In genomic region chr19:1125601-1126533, GRCh38 we compare ENCODE assay signal across 20 cellular contexts. TPM values are rescaled to one million over a fixed set of nuclear protein-coding genes. Genes with fewer than 3 reads are reported as not detected.
DNase-seq lines count a peak whose midpoint lies in the region; ATAC-seq and TF ChIP-seq lines count a peak whose summit lies in the region.
"Had no signal": no experiment of that assay in that cellular context is flagged by ENCODE, and none has a peak within 500 bp of the region (broad histone marks: within the 10 kb centered on the region; RNA-seq: fewer than 3 reads in every experiment).

No MANE protein-coding gene starts in this region.

- H3K4me1 Mint-ChIP-seq in activated CD4-positive, alpha-beta memory T cell treated with anti-CD3 and anti-CD28 coated beads for 36 hours (ENCODE audit: low read depth): peaks cover 27% of the 10 kb centered on the region
- H3K4me1 Mint-ChIP-seq in activated CD4-positive, alpha-beta memory T cell treated with anti-CD3 and anti-CD28 coated beads, Interleukin-2, amount 10 ng/mL, durations not matched to agents 7 days and 5 days: peaks cover 35% of the 10 kb centered on the region
- peaks cover 11 to 22% of the 10 kb centered on the region in 2 donors for H3K4me1 Mint-ChIP-seq in stimulated activated naive B cell treated with anti-CD40 and anti-IgM and Interleukin-4, amounts not matched to agents 10 μg/mL and 1 μg/mL and 100 μg/mL, for 72 hours

- TF ChIP-seq CTCF in fibroblast of lung (conservative IDR thresholded peaks at IDR 0.05 in 1 of 2, IDR thresholded peaks at IDR 0.05 in 1 of 2; ENCODE audit: low read depth in 1 of 2, low read length in 2 of 2) (no peak), prostate gland (IDR thresholded peaks at IDR 0.05) (no peak), transverse colon (IDR thresholded peaks at IDR 0.05) (no peak), coronary artery (IDR thresholded peaks at IDR 0.05) (no peak)

- in situ Hi-C loops in transverse colon (cut with MboI; ENCODE audit: low pct_ligation_motif_present in 1 of 4, low pct_unique_long_range_greater_than_20kb in 1 of 4, low sequenced_read_pairs in 3 of 4): no loop called here

- H3K9me3 ChIP-seq in fibroblast of lung (ENCODE audit: control insufficient read depth, insufficient read depth, low read depth, low read length) (no peaks in the 10 kb centered on the region), prostate gland (no peaks in the 10 kb centered on the region), transverse colon (no peaks in the 10 kb centered on the region)
- H3K9me3 ChIP-seq: right lobe of liver had no signal

- H3K79me2 ChIP-seq in fibroblast of lung (ENCODE audit: control insufficient read depth, insufficient read depth, low read length): peaks cover 61% of the 10 kb centered on the region

- H3K4me1 ChIP-seq in fibroblast of lung (ENCODE audit: control insufficient read depth, extremely low read depth, insufficient read depth, low read length): no peaks in the 10 kb centered on the region
- peaks cover 10% of the 10 kb centered on the region for H3K4me1 ChIP-seq in prostate gland (replicated peaks)
- H3K4me1 ChIP-seq in transverse colon: peaks cover 9 to 35% (median 15%) of the 10 kb centered on the region in 4 donors
- H3K4me1 ChIP-seq: right lobe of liver had no signal

- H2AFZ ChIP-seq in fibroblast of lung (ENCODE audit: low read length): no peak overlapping the region

- H3K4me3 Mint-ChIP-seq in activated CD4-positive, alpha-beta memory T cell treated with anti-CD3 and anti-CD28 coated beads for 36 hours: no peak overlapping the region
- no peak overlapping the region for H3K4me3 Mint-ChIP-seq in activated CD4-positive, alpha-beta memory T cell treated with anti-CD3 and anti-CD28 coated beads, Interleukin-2, amount 10 ng/mL, durations not matched to agents 7 days and 5 days
- H3K4me3 Mint-ChIP-seq in stimulated activated naive B cell treated with anti-CD40 and anti-IgM and Interleukin-4, amounts not matched to agents 10 μg/mL and 1 μg/mL and 100 μg/mL, for 72 hours: no peak overlapping the region
- H3K4me3 Mint-ChIP-seq: activated B cell treated with CpG ODN at 0.5 μM for 24 hours, H9 had no signal

- no peak for DNase-seq in activated CD4-positive, alpha-beta memory T cell treated with anti-CD3 and anti-CD28 coated beads for 36 hours
- no peak for DNase-seq in activated CD4-positive, alpha-beta memory T cell treated with anti-CD3 and anti-CD28 coated beads, Interleukin-2, amount 10 ng/mL, durations not matched to agents 7 days and 5 days
- DNase-seq in T1000 (lab: John Stamatoyannopoulos, UW) (peak; percentile 55), fibroblast of lung (ENCODE audit: low read depth in 2 of 2) (peak; percentile 54 to 81), prostate gland (ENCODE audit: low spot score) (no peak), transverse colon (no peak), coronary artery (ENCODE audit: low spot score) (no peak)
- DNase-seq in stimulated activated naive B cell treated with anti-CD40 and anti-IgM and Interleukin-4, amounts not matched to agents 10 μg/mL and 1 μg/mL and 100 μg/mL, for 72 hours: no peak
- DNase-seq: ACHN; activated B cell treated with CpG ODN at 0.5 μM for 24 hours; activated effector memory CD4-positive, alpha-beta T cell treated with anti-CD3 and anti-CD28 coated beads, Interleukin-2, amount 50 U/mL, for 16 hours; cortex of kidney; DMS153; foreskin melanocyte; H9; NCI-H1417 treated with DMSO at 0.1 percent for 48 hours; NCI-H526; right lobe of liver; Right ventricle myocardium superior; trophoblast cell had no signal

- no peaks in the 10 kb centered on the region for H4K20me1 ChIP-seq in fibroblast of lung (ENCODE audit: control insufficient read depth, extremely low read depth, insufficient read depth, low read length)

- POLR2A ChIA-PET in activated CD4-positive, alpha-beta memory T cell treated with anti-CD3 and anti-CD28 coated beads for 36 hours (lab: Charles Lee): interaction anchor here (0.7 to 1.0 kb wide), 2 partner anchors 21 to 39 kb away, joined by 3 read pairs; partner anchors contain the start of gene GPX4
- POLR2A ChIA-PET in activated CD4-positive, alpha-beta memory T cell treated with anti-CD3 and anti-CD28 coated beads, Interleukin-2, amount 10 ng/mL, durations not matched to agents 7 days and 5 days (lab: Charles Lee): no interaction called here

- ATAC-seq in stimulated activated naive B cell treated with anti-CD40 and anti-IgM and Interleukin-4, amounts not matched to agents 10 μg/mL and 1 μg/mL and 100 μg/mL, for 72 hours (replicated peaks): no peak
- ATAC-seq: right lobe of liver had no signal

- H3K27me3 Mint-ChIP-seq in activated CD4-positive, alpha-beta memory T cell treated with anti-CD3 and anti-CD28 coated beads for 36 hours: no peaks in the 10 kb centered on the region
- no peaks in the 10 kb centered on the region for H3K27me3 Mint-ChIP-seq in activated CD4-positive, alpha-beta memory T cell treated with anti-CD3 and anti-CD28 coated beads, Interleukin-2, amount 10 ng/mL, durations not matched to agents 7 days and 5 days
- no peaks in the 10 kb centered on the region for H3K27me3 Mint-ChIP-seq in stimulated activated naive B cell treated with anti-CD40 and anti-IgM and Interleukin-4, amounts not matched to agents 10 μg/mL and 1 μg/mL and 100 μg/mL, for 72 hours
- H3K27me3 Mint-ChIP-seq: activated B cell treated with CpG ODN at 0.5 μM for 24 hours had no signal

- WGBS in prostate gland: 90% methylated on average over 35 of the region's 35 CpGs
- 88 to 95% methylated on average over 22 to 35 of the region's 35 CpGs for WGBS in transverse colon (ENCODE audit: low coverage in 1 of 2), 2 donors

- H3K36me3 ChIP-seq in fibroblast of lung (ENCODE audit: control insufficient read depth, insufficient read depth, low read length) (peaks cover 56% of the 10 kb centered on the region), prostate gland (peaks cover 12 to 14% of the 10 kb centered on the region in 2 donors), transverse colon (peaks cover 0 to 40% (median 11%) of the 10 kb centered on the region in 4 donors)

- peak overlapping the region; percentile 23 for H3K27ac ChIP-seq in fibroblast of lung (ENCODE audit: insufficient read depth, low read length)
- no peak overlapping the region for H3K27ac ChIP-seq in prostate gland
- H3K27ac ChIP-seq in transverse colon: no peak overlapping the region
- H3K27ac ChIP-seq in coronary artery: peak overlapping the region in 1 of 2 donors; percentile 5
- H3K27ac ChIP-seq: right lobe of liver had no signal

- no peak overlapping the region for H3K4me2 ChIP-seq in fibroblast of lung (ENCODE audit: extremely low read depth, insufficient read depth, low read length)

- TF ChIP-seq POLR2A in prostate gland (IDR thresholded peaks at IDR 0.05): no peak
- TF ChIP-seq POLR2A in transverse colon (IDR thresholded peaks at IDR 0.05): no peak

- CTCF ChIA-PET in activated CD4-positive, alpha-beta memory T cell treated with anti-CD3 and anti-CD28 coated beads for 36 hours (lab: Charles Lee): interaction anchor here (0.7 kb wide), 1 partner anchor 12 kb away, joined by 3 read pairs; no protein-coding TSS in a partner anchor
- CTCF ChIA-PET in activated CD4-positive, alpha-beta memory T cell treated with anti-CD3 and anti-CD28 coated beads, Interleukin-2, amount 10 ng/mL, durations not matched to agents 7 days and 5 days (lab: Charles Lee): no interaction called here

- H3K27ac Mint-ChIP-seq in activated CD4-positive, alpha-beta memory T cell treated with anti-CD3 and anti-CD28 coated beads for 36 hours: peak overlapping the region; percentile 45
- H3K27ac Mint-ChIP-seq in activated CD4-positive, alpha-beta memory T cell treated with anti-CD3 and anti-CD28 coated beads, Interleukin-2, amount 10 ng/mL, durations not matched to agents 7 days and 5 days: no peak overlapping the region
- peak overlapping the region; percentile 67 for H3K27ac Mint-ChIP-seq in stimulated activated naive B cell treated with anti-CD40 and anti-IgM and Interleukin-4, amounts not matched to agents 10 μg/mL and 1 μg/mL and 100 μg/mL, for 72 hours
- H3K27ac Mint-ChIP-seq: activated B cell treated with CpG ODN at 0.5 μM for 24 hours had no signal

- peaks cover 35% of the 10 kb centered on the region for H3K36me3 Mint-ChIP-seq in activated CD4-positive, alpha-beta memory T cell treated with anti-CD3 and anti-CD28 coated beads for 36 hours
- peaks cover 42% of the 10 kb centered on the region for H3K36me3 Mint-ChIP-seq in activated CD4-positive, alpha-beta memory T cell treated with anti-CD3 and anti-CD28 coated beads, Interleukin-2, amount 10 ng/mL, durations not matched to agents 7 days and 5 days (ENCODE audit: low read depth)
- H3K36me3 Mint-ChIP-seq in stimulated activated naive B cell treated with anti-CD40 and anti-IgM and Interleukin-4, amounts not matched to agents 10 μg/mL and 1 μg/mL and 100 μg/mL, for 72 hours: peaks cover 29 to 46% of the 10 kb centered on the region in 2 donors

- no peak overlapping the region for H3K9ac ChIP-seq in fibroblast of lung (ENCODE audit: insufficient read depth, low read length)

- H3K4me3 ChIP-seq in fibroblast of lung (replicated peaks in 1 of 4; ENCODE audit: control extremely low read depth in 1 of 4, insufficient read depth in 1 of 4, low read depth in 3 of 4, low read length in 4 of 4): no peak overlapping the region
- no peak overlapping the region for H3K4me3 ChIP-seq in prostate gland
- no peak overlapping the region for H3K4me3 ChIP-seq in transverse colon
- H3K4me3 ChIP-seq in coronary artery: no peak overlapping the region
- H3K4me3 ChIP-seq: right lobe of liver had no signal

- H3K9me3 Mint-ChIP-seq in activated CD4-positive, alpha-beta memory T cell treated with anti-CD3 and anti-CD28 coated beads for 36 hours: no peaks in the 10 kb centered on the region
- no peaks in the 10 kb centered on the region for H3K9me3 Mint-ChIP-seq in activated CD4-positive, alpha-beta memory T cell treated with anti-CD3 and anti-CD28 coated beads, Interleukin-2, amount 10 ng/mL, durations not matched to agents 7 days and 5 days
- no peaks in the 10 kb centered on the region for H3K9me3 Mint-ChIP-seq in stimulated activated naive B cell treated with anti-CD40 and anti-IgM and Interleukin-4, amounts not matched to agents 10 μg/mL and 1 μg/mL and 100 μg/mL, for 72 hours
- H3K9me3 Mint-ChIP-seq: activated B cell treated with CpG ODN at 0.5 μM for 24 hours, H9 had no signal

- H3K27me3 ChIP-seq in fibroblast of lung (ENCODE audit: control insufficient read depth, insufficient read depth, low read length): no peaks in the 10 kb centered on the region
- no peaks in the 10 kb centered on the region for H3K27me3 ChIP-seq in prostate gland (replicated peaks; ENCODE audit: insufficient read depth)
- no peaks in the 10 kb centered on the region for H3K27me3 ChIP-seq in transverse colon
- H3K27me3 ChIP-seq: right lobe of liver had no signal

- intact Hi-C loops in activated CD4-positive, alpha-beta memory T cell treated with anti-CD3 and anti-CD28 coated beads for 36 hours (cut with micrococcal nuclease): no loop called here
- intact Hi-C loops in prostate gland (cut with DNase I): no loop called here
- intact Hi-C loops in transverse colon (cut with DNase I; ENCODE audit: low total_unique reads): no loop called here

- TF ChIP-seq EP300 in transverse colon (IDR thresholded peaks at IDR 0.05; ENCODE audit: low read depth): no peak

RNA-seq across cellular contexts. Expression of gene GPX4, which starts 22.1 kb away (rescaled TPM):
- total RNA-seq in activated CD4-positive, alpha-beta memory T cell treated with anti-CD3 and anti-CD28 coated beads for 36 hours: 100 to 1,000 TPM; 274 to 275 TPM
- total RNA-seq in activated CD4-positive, alpha-beta memory T cell treated with anti-CD3 and anti-CD28 coated beads, Interleukin-2, amount 10 ng/mL, durations not matched to agents 7 days and 5 days: 100 to 1,000 TPM; 141 to 148 TPM
- 428 and 430 TPM in 2 replicates for total RNA-seq in fibroblast of lung
- polyA plus RNA-seq in fibroblast of lung: 325 and 473 TPM in 2 replicates
- polyA plus RNA-seq in fibroblast of lung (2012): 392 and 625 TPM in 2 replicates
- 298 and 306 TPM in 2 replicates for polyA minus RNA-seq in fibroblast of lung (ENCODE audit: low replicate concordance)
- 100 to 1,000 TPM; 577 to 627 TPM for total RNA-seq in prostate gland
- total RNA-seq in transverse colon: 100 to 1,000 TPM; 115 to 426 (median 261) TPM

RNA-seq across cellular contexts. Expression of gene POLR2E, which starts 30.7 kb away (rescaled TPM):
- 100 to 1,000 TPM; 204 to 207 TPM for total RNA-seq in activated CD4-positive, alpha-beta memory T cell treated with anti-CD3 and anti-CD28 coated beads for 36 hours
- total RNA-seq in activated CD4-positive, alpha-beta memory T cell treated with anti-CD3 and anti-CD28 coated beads, Interleukin-2, amount 10 ng/mL, durations not matched to agents 7 days and 5 days: 100 to 1,000 TPM; 116 to 120 TPM
- 55.2 and 55.5 TPM in 2 replicates for total RNA-seq in fibroblast of lung
- polyA plus RNA-seq in fibroblast of lung: 130 and 214 TPM in 2 replicates
- 267 and 396 TPM in 2 replicates for polyA plus RNA-seq in fibroblast of lung (2012)
- polyA minus RNA-seq in fibroblast of lung (ENCODE audit: low replicate concordance): 169 and 202 TPM in 2 replicates
- total RNA-seq in prostate gland: 100 to 1,000 TPM; 152 to 169 TPM
- 100 to 1,000 TPM in 2 of 4 donors, 10 to 100 TPM in 2; 74.8 to 167 (median 103) TPM for total RNA-seq in transverse colon

RNA-seq across cellular contexts. Expression of gene SBNO2, which starts 48.2 kb away (rescaled TPM):
- total RNA-seq in activated CD4-positive, alpha-beta memory T cell treated with anti-CD3 and anti-CD28 coated beads for 36 hours: 100 to 1,000 TPM in 1 of 2 experiments, 10 to 100 TPM in 1; 96.9 to 110 TPM
- total RNA-seq in activated CD4-positive, alpha-beta memory T cell treated with anti-CD3 and anti-CD28 coated beads, Interleukin-2, amount 10 ng/mL, durations not matched to agents 7 days and 5 days: 10 to 100 TPM; 94.4 to 98.2 TPM
- 49.6 and 55.8 TPM in 2 replicates for total RNA-seq in fibroblast of lung
- polyA plus RNA-seq in fibroblast of lung: 12.6 and 14.3 TPM in 2 replicates
- polyA plus RNA-seq in fibroblast of lung (2012): 33.0 and 34.3 TPM in 2 replicates
- polyA minus RNA-seq in fibroblast of lung (ENCODE audit: low replicate concordance): 72.0 and 92.9 TPM in 2 replicates
- total RNA-seq in prostate gland: 10 to 100 TPM; 32.5 to 79.9 TPM
- total RNA-seq in transverse colon: 100 to 1,000 TPM in 1 of 4 donors, 10 to 100 TPM in 3; 34.5 to 142 (median 48.3) TPM

RNA-seq across cellular contexts. Expression of gene ARHGAP45, which starts 58.9 kb away (rescaled TPM):
- 100 to 1,000 TPM; 136 to 142 TPM for total RNA-seq in activated CD4-positive, alpha-beta memory T cell treated with anti-CD3 and anti-CD28 coated beads for 36 hours
- total RNA-seq in activated CD4-positive, alpha-beta memory T cell treated with anti-CD3 and anti-CD28 coated beads, Interleukin-2, amount 10 ng/mL, durations not matched to agents 7 days and 5 days: 100 to 1,000 TPM; 419 to 437 TPM
- total RNA-seq in fibroblast of lung: 0.77 and 1.8 TPM in 2 replicates
- 0.42 and 0.78 TPM in 2 replicates for polyA plus RNA-seq in fibroblast of lung
- polyA plus RNA-seq in fibroblast of lung (2012): 3.3 and 7.8 TPM in 2 replicates
- 0.67 and 0.90 TPM in 2 replicates for polyA minus RNA-seq in fibroblast of lung (ENCODE audit: low replicate concordance)
- 10 to 100 TPM in 1 of 2 donors, 1 to 10 TPM in 1; 8.9 to 26.2 TPM for total RNA-seq in prostate gland
- 100 to 1,000 TPM in 1 of 4 donors, 10 to 100 TPM in 2, 1 to 10 TPM in 1; 10.0 to 174 (median 76.9) TPM for total RNA-seq in transverse colon

Comparison
In these comparisons a context has a peak if more than half of its experiments do, and no peak if none do; other contexts are left out.
1. DNase-seq: peak in T1000 (single experiment) and fibroblast of lung (2 of 2); none in activated CD4-positive, alpha-beta memory T cell treated with anti-CD3 and anti-CD28 coated beads for 36 hours (single experiment), activated CD4-positive, alpha-beta memory T cell treated with anti-CD3 and anti-CD28 coated beads, Interleukin-2, amount 10 ng/mL, durations not matched to agents 7 days and 5 days (single experiment), stimulated activated naive B cell treated with anti-CD40 and anti-IgM and Interleukin-4, amounts not matched to agents 10 μg/mL and 1 μg/mL and 100 μg/mL, for 72 hours (single experiment), prostate gland (single experiment), transverse colon (single experiment) and coronary artery (single experiment).